8 cellular contexts compared by ENCODE assay signal in genomic region chr18:57819671-57820460, GRCh38. TPM values are rescaled to one million over a fixed set of nuclear protein-coding genes. Genes with fewer than 3 reads are reported as not detected.
DNase-seq lines count a peak whose midpoint lies in the region; ATAC-seq and TF ChIP-seq lines count a peak whose summit lies in the region.

No MANE protein-coding gene starts in this region.

- peak overlapping the region; percentile 36 for H3K27ac ChIP-seq in KMS-11
- peak overlapping the region; percentile 37 for H3K27ac ChIP-seq in WERI-Rb-1
- peak overlapping the region; percentile 20 to 67 (median 42) for H3K27ac ChIP-seq in upper lobe of left lung

- H3K9me3 ChIP-seq in WERI-Rb-1 (ENCODE audit: severe bottlenecking) (no peaks in the 10 kb centered on the region), upper lobe of left lung (no peaks in the 10 kb centered on the region)

- no peaks in the 10 kb centered on the region for H3K27me3 ChIP-seq in KMS-11 (ENCODE audit: insufficient read depth, low read depth)
- H3K27me3 ChIP-seq in WERI-Rb-1 (ENCODE audit: insufficient read depth, low read depth, severe bottlenecking) = no peaks in the 10 kb centered on the region
- H3K27me3 ChIP-seq in upper lobe of left lung = no peaks in the 10 kb centered on the region

- peaks cover 35% of the 10 kb centered on the region for H3K4me1 ChIP-seq in KMS-11 (ENCODE audit: low read depth, poor library complexity, severe bottlenecking)
- H3K4me1 ChIP-seq in upper lobe of left lung = peaks cover 5 to 13% (median 12%) of the 10 kb centered on the region in 4 donors

- ATAC-seq in GM19351 (IDR thresholded peaks at IDR 0.05; ENCODE audit: unreplicated experiment) (peak; percentile 91), upper lobe of left lung (ENCODE audit: low FRiP score in 2 of 2) (peak; percentile 61 to 81), HG03378 (IDR thresholded peaks at IDR 0.05; ENCODE audit: unreplicated experiment) (no peak)

- WGBS in upper lobe of left lung, 2 donors = 12 to 24% methylated on average over 9 to 10 of the region's 10 CpGs

- H3K9ac ChIP-seq in KMS-11 = peak overlapping the region; percentile 23; the same call in 1 of the 2 replicates

- H4K20me1 ChIP-seq in KMS-11 (ENCODE audit: insufficient read depth) = no peaks in the 10 kb centered on the region

- peak in 1 of 4 donors; percentile 77 for TF ChIP-seq EP300 in upper lobe of left lung (IDR thresholded peaks at IDR 0.05)

- peak; percentile 88 for DNase-seq in WERI-Rb-1
- DNase-seq in iPS-NIHi11 (ENCODE audit: low spot score) = peak; percentile 54
- peak in 1 of 2 donors; percentile 86 for DNase-seq in upper lobe of left lung
- DNase-seq in NCI-H2227 treated with DMSO at 0.1 percent for 48 hours (lab: John Stamatoyannopoulos, UW) = no peak
- DNase-seq in GF-D8 (lab: John Stamatoyannopoulos, UW) = no peak

- H2AFZ ChIP-seq in KMS-11 (ENCODE audit: low read depth) = peak overlapping the region; percentile 31

- peak overlapping the region; percentile 47 for H3K4me2 ChIP-seq in KMS-11

- H3K79me2 ChIP-seq in KMS-11 (ENCODE audit: insufficient read depth, low read depth) = no peaks in the 10 kb centered on the region

- H3K4me3 ChIP-seq in KMS-11 (IDR thresholded peaks at IDR 0.05; ENCODE audit: insufficient read depth, low read depth, low read length) (no peak overlapping the region), WERI-Rb-1 (ENCODE audit: low read depth, low read length) (0 out of 2 replicates have a peak overlapping the region, but pooled peaks have one; percentile 3), upper lobe of left lung (no peak overlapping the region)

- TF ChIP-seq CTCF in KMS-11 (conservative IDR thresholded peaks at IDR 0.05; ENCODE audit: low read depth, low read length) (no peak), WERI-Rb-1 (IDR thresholded peaks at IDR 0.05; ENCODE audit: low read depth, low read length) (no peak), upper lobe of left lung (IDR thresholded peaks at IDR 0.05) (no peak)

- no peak for TF ChIP-seq POLR2A in upper lobe of left lung (IDR thresholded peaks at IDR 0.05)

- H3K36me3 ChIP-seq in KMS-11 (ENCODE audit: insufficient read depth) = no peaks in the 10 kb centered on the region
- H3K36me3 ChIP-seq in WERI-Rb-1 = no peaks in the 10 kb centered on the region
- no peaks in the 10 kb centered on the region for H3K36me3 ChIP-seq in upper lobe of left lung

RNA-seq across cellular contexts. Expression of gene ATP8B1, which starts 16.8 kb away (rescaled TPM):
- total RNA-seq in upper lobe of left lung = 10 to 100 TPM; 19.6 to 36.5 (median 26.0) TPM

Comparison
In these comparisons a context has a peak if more than half of its experiments do, and no peak if none do; other contexts are left out.
1. DNase-seq: peak in WERI-Rb-1 (single experiment) and iPS-NIHi11 (single experiment); none in NCI-H2227 treated with DMSO at 0.1 percent for 48 hours (single experiment) and GF-D8 (single experiment).
2. Peak in every context shown above with its lines, with median percentiles within 50 percentile points of each other: H3K27ac ChIP-seq.